ENCODE assay signal across 8 cellular contexts in genomic region chr1:113940365-113941244, GRCh38. TPM values are rescaled to one million over a fixed set of nuclear protein-coding genes. Genes with fewer than 3 reads are reported as not detected.
DNase-seq lines count a peak whose midpoint lies in the region; ATAC-seq and TF ChIP-seq lines count a peak whose summit lies in the region.

No MANE protein-coding gene starts in this region.

- intact Hi-C loops in psoas muscle (cut with DNase I): no loop called here
- intact Hi-C loops in colonic mucosa (cut with DNase I): no loop called here
- intact Hi-C loops in adrenal gland (cut with DNase I): no loop called here

- TF ChIP-seq CTCF in psoas muscle (IDR thresholded peaks at IDR 0.05): no peak
- no peak for TF ChIP-seq CTCF in colonic mucosa (IDR thresholded peaks at IDR 0.05)
- TF ChIP-seq CTCF in adrenal gland (IDR thresholded peaks at IDR 0.05): no peak

- H3K9me3 ChIP-seq in psoas muscle: no peaks in the 10 kb centered on the region
- no peaks in the 10 kb centered on the region for H3K9me3 ChIP-seq in colonic mucosa
- H3K9me3 ChIP-seq in adrenal gland (replicated peaks in 1 of 3): no peaks in the 10 kb centered on the region

- H3K27ac ChIP-seq in psoas muscle: peak overlapping the region; percentile 80
- H3K27ac ChIP-seq in colonic mucosa: no peak overlapping the region
- H3K27ac ChIP-seq in adrenal gland: peak overlapping the region in 2 of 5 donors; percentile 26 to 30

- WGBS in psoas muscle, 3 donors: 57 to 77% (median 57%) methylated on average over 16 of the region's 16 CpGs
- 73 to 82% (median 79%) methylated on average over 13 to 16 of the region's 16 CpGs for WGBS in adrenal gland, 4 donors

- peak; percentile 40 for DNase-seq in activated T-cell treated with anti-CD3 and anti-CD28 coated beads for 48 hours (ENCODE audit: low read depth)
- DNase-seq in psoas muscle: peak in 1 of 2 donors; percentile 53
- DNase-seq in colonic mucosa: no peak
- DNase-seq in globus pallidus (ENCODE audit: low spot score): no peak
- DNase-seq in adrenal gland: no peak
- DNase-seq in RKO (ENCODE audit: low spot score): no peak

- H3K4me3 ChIP-seq in psoas muscle: peak overlapping the region; percentile 12
- H3K4me3 ChIP-seq in colonic mucosa: no peak overlapping the region
- H3K4me3 ChIP-seq in adrenal gland: no peak overlapping the region

- H3K4me1 ChIP-seq in psoas muscle: peaks cover 48% of the 10 kb centered on the region
- H3K4me1 ChIP-seq in colonic mucosa: peaks cover 4% of the 10 kb centered on the region
- peaks cover 0 to 28% of the 10 kb centered on the region in 2 donors for H3K4me1 ChIP-seq in adrenal gland (replicated peaks in 1 of 2)

- ATAC-seq in GM18511 (IDR thresholded peaks at IDR 0.05; ENCODE audit: unreplicated experiment) (peak; percentile 74), HG03460 (IDR thresholded peaks at IDR 0.05; ENCODE audit: unreplicated experiment) (peak; percentile 65), psoas muscle (peak; percentile 85 to 92 (median 90))

- peaks cover 0 to 29% of the 10 kb centered on the region in 2 donors for H3K36me3 ChIP-seq in psoas muscle (ENCODE audit: insufficient read depth in 1 of 2, low read depth in 1 of 2)
- H3K36me3 ChIP-seq in colonic mucosa: no peaks in the 10 kb centered on the region
- peaks cover 0 to 9% of the 10 kb centered on the region in 2 donors for H3K36me3 ChIP-seq in adrenal gland (replicated peaks in 1 of 2)

- TF ChIP-seq POLR2A in adrenal gland (IDR thresholded peaks at IDR 0.05): no peak

- H3K27me3 ChIP-seq in psoas muscle (ENCODE audit: insufficient read depth in 3 of 3, low read length in 2 of 3) (no peaks in the 10 kb centered on the region), colonic mucosa (no peaks in the 10 kb centered on the region), adrenal gland (no peaks in the 10 kb centered on the region)

- H3K9ac ChIP-seq in colonic mucosa (ENCODE audit: low read depth in 2 of 2, low read length in 2 of 2): peak overlapping the region in 1 of 2 donors; percentile 8

RNA-seq across cellular contexts. Expression of gene HIPK1, which starts 11.5 kb away (rescaled TPM):
- total RNA-seq in psoas muscle (10 to 100 TPM; 56.0 to 80.6 (median 65.3) TPM), colonic mucosa (10 to 100 TPM; 61.2 to 91.2 TPM), adrenal gland (100 to 1,000 TPM in 1 of 8 donors, 10 to 100 TPM in 7; 57.1 to 102 (median 75.0) TPM)
- polyA plus RNA-seq in psoas muscle (10 to 100 TPM; 16.8 to 56.0 (median 18.4) TPM), adrenal gland (10 to 100 TPM; 13.0 to 37.2 (median 13.1) TPM)

RNA-seq across cellular contexts. Expression of gene DCLRE1B, which starts 35.5 kb away (rescaled TPM):
- total RNA-seq in psoas muscle (1 to 10 TPM; 1.8 to 2.3 (median 2.1) TPM), colonic mucosa (1 to 10 TPM; 5.4 to 9.5 TPM), adrenal gland (1 to 10 TPM; 2.9 to 6.1 (median 4.5) TPM)
- polyA plus RNA-seq in psoas muscle (1 to 10 TPM; 1.2 to 2.6 (median 2.5) TPM), adrenal gland (1 to 10 TPM; 1.1 to 3.3 (median 1.4) TPM)

RNA-seq across cellular contexts. Expression of gene AP4B1, which starts 36.0 kb away (rescaled TPM):
- total RNA-seq in psoas muscle (10 to 100 TPM in 1 of 4 donors, 1 to 10 TPM in 3; 6.8 to 12.0 (median 9.3) TPM), colonic mucosa (10 to 100 TPM; 19.7 to 31.5 TPM), adrenal gland (10 to 100 TPM in 7 of 8 donors, 1 to 10 TPM in 1; 9.8 to 18.7 (median 13.7) TPM)
- polyA plus RNA-seq in psoas muscle (10 to 100 TPM in 2 of 3 donors, 1 to 10 TPM in 1; 8.8 to 16.1 (median 11.4) TPM), adrenal gland (10 to 100 TPM; 15.7 to 18.0 (median 16.0) TPM)

RNA-seq across cellular contexts. Expression of gene OLFML3, which starts 38.7 kb away (rescaled TPM):
- 10 to 100 TPM in 2 of 4 donors, 1 to 10 TPM in 2; 8.2 to 15.8 (median 10.7) TPM for total RNA-seq in psoas muscle
- 10 to 100 TPM in 1 of 3 donors, 1 to 10 TPM in 2; 6.4 to 13.5 (median 9.9) TPM for polyA plus RNA-seq in psoas muscle
- total RNA-seq in colonic mucosa: 10 to 100 TPM in 1 of 2 donors, 1 to 10 TPM in 1; 6.1 to 17.4 TPM
- total RNA-seq in adrenal gland: 10 to 100 TPM; 13.6 to 99.6 (median 38.8) TPM
- polyA plus RNA-seq in adrenal gland: 10 to 100 TPM; 20.7 to 33.4 (median 31.7) TPM

RNA-seq across cellular contexts. Expression of gene BCL2L15, which starts 53.2 kb away (rescaled TPM):
- total RNA-seq in psoas muscle: under 1 TPM; 0.05 to 0.44 (median 0.35) TPM
- under 1 TPM; 0.03 to 0.26 (median 0.06) TPM for polyA plus RNA-seq in psoas muscle
- total RNA-seq in colonic mucosa: 100 to 1,000 TPM; 116 to 191 TPM
- total RNA-seq in adrenal gland: 1 to 10 TPM in 2 of 8 donors, under 1 TPM in 4, not detected in 2; 0.07 to 1.3 (median 0.20) TPM
- polyA plus RNA-seq in adrenal gland: under 1 TPM; 0.26 to 0.48 (median 0.34) TPM
